Comparison of ENCODE assay signal across 14 cellular contexts in genomic region chr3:50584391-50584790, GRCh38. TPM values are rescaled to one million over a fixed set of nuclear protein-coding genes. Genes with fewer than 3 reads are reported as not detected.
DNase-seq lines count a peak whose midpoint lies in the region; ATAC-seq and TF ChIP-seq lines count a peak whose summit lies in the region.
"Had no signal": no experiment of that assay in that cellular context is flagged by ENCODE, and none has a peak within 500 bp of the region (broad histone marks: within the 10 kb centered on the region; RNA-seq: fewer than 3 reads in every experiment).

No MANE protein-coding gene starts in this region.

- TF ChIP-seq POLR2A in heart left ventricle (IDR thresholded peaks at IDR 0.05): no peak

- TF ChIP-seq CTCF in heart left ventricle (IDR thresholded peaks at IDR 0.05): no peak
- no peak for TF ChIP-seq CTCF in lower lobe of right lung (IDR thresholded peaks at IDR 0.05)
- no peak for TF ChIP-seq CTCF in upper lobe of right lung (IDR thresholded peaks at IDR 0.05)

- DNase-seq in heart left ventricle: no peak
- no peak for DNase-seq in left cardiac atrium
- DNase-seq in amniotic epithelial cell (ENCODE audit: low read depth): peak; percentile 36
- no peak for DNase-seq in lower lobe of right lung
- DNase-seq in upper lobe of right lung: no peak
- DNase-seq in NCI-H1436 treated with DMSO at 0.1 percent for 48 hours (lab: John Stamatoyannopoulos, UW): no peak
- no peak for DNase-seq in SIG-M5 treated with dmso at 0.1 percent for 504 hours (lab: John Stamatoyannopoulos, UW; ENCODE audit: unreplicated experiment)
- no peak for DNase-seq in NCI-H526 treated with DMSO at 0.1 percent for 48 hours (lab: John Stamatoyannopoulos, UW)
- DNase-seq: GDM1; Kasumi-1; NCI-H2081; stimulated activated CD4-positive, alpha-beta T cell treated with anti-CD3 and anti-CD28 coated beads, Interleukin-15, amount 100 ng/mL, for 24 hours; SW 1271 had no signal

- no peak for ATAC-seq in heart left ventricle
- ATAC-seq in left cardiac atrium: no peak
- peak; percentile 30 to 42 for ATAC-seq in lower lobe of right lung
- peak; percentile 2 for ATAC-seq in upper lobe of right lung

- WGBS in heart left ventricle, 4 donors: 50 to 69% (median 53%) methylated on average over 2 of the region's 2 CpGs

- H3K9me3 ChIP-seq in heart left ventricle (no peaks in the 10 kb centered on the region), lower lobe of right lung (no peaks in the 10 kb centered on the region), upper lobe of right lung (no peaks in the 10 kb centered on the region)
- H3K9me3 ChIP-seq: BLaER1 had no signal

- H3K27ac ChIP-seq in heart left ventricle (peak overlapping the region; percentile 60 to 95 (median 82)), lower lobe of right lung (peak overlapping the region; percentile 86), upper lobe of right lung (peak overlapping the region; percentile 87)
- H3K27ac ChIP-seq: BLaER1 had no signal

- H3K4me1 ChIP-seq in heart left ventricle (peaks cover 0 to 80% (median 53%) of the 10 kb centered on the region in 12 donors), lower lobe of right lung (peaks cover 64% of the 10 kb centered on the region), upper lobe of right lung (peaks cover 50% of the 10 kb centered on the region)

- intact Hi-C loops in heart left ventricle (cut with DNase I) (loop anchor here in 1 of 10 donors (1.0 kb wide), 1 partner anchor 17 kb away; no protein-coding TSS in a partner anchor), left cardiac atrium (cut with DNase I) (loop anchor here in 1 of 2 donors (2.0 kb wide), 1 partner anchor 14 kb away; no protein-coding TSS in a partner anchor), lower lobe of right lung (cut with DNase I) (no loop called here), upper lobe of right lung (cut with DNase I) (no loop called here)

- H3K36me3 ChIP-seq in heart left ventricle: peaks cover 0 to 29% (median 0%) of the 10 kb centered on the region in 9 donors
- H3K36me3 ChIP-seq in lower lobe of right lung: peaks cover 18% of the 10 kb centered on the region
- H3K36me3 ChIP-seq in upper lobe of right lung: peaks cover 15% of the 10 kb centered on the region

- H3K4me3 ChIP-seq in heart left ventricle (no peak overlapping the region), lower lobe of right lung (peak overlapping the region; percentile 2), upper lobe of right lung (no peak overlapping the region)
- H3K4me3 ChIP-seq: BLaER1 had no signal

- H3K27me3 ChIP-seq in heart left ventricle (no peaks in the 10 kb centered on the region), lower lobe of right lung (ENCODE audit: low read depth) (no peaks in the 10 kb centered on the region), upper lobe of right lung (no peaks in the 10 kb centered on the region)
- H3K27me3 ChIP-seq: BLaER1 had no signal

RNA-seq across cellular contexts. Expression of gene HEMK1, which starts 15.1 kb away (rescaled TPM):
- total RNA-seq in heart left ventricle (10 to 100 TPM in 7 of 9 donors, 1 to 10 TPM in 2; 7.8 to 19.7 (median 13.8) TPM), left cardiac atrium (10 to 100 TPM; 11.8 to 19.7 TPM), lower lobe of right lung (28.4 TPM), upper lobe of right lung (28.3 TPM)
- polyA plus RNA-seq in heart left ventricle: 10 to 100 TPM; 10.9 to 16.7 TPM

RNA-seq across cellular contexts. Expression of gene C3orf18, which starts 16.8 kb away (rescaled TPM):
- total RNA-seq in heart left ventricle (10 to 100 TPM; 25.4 to 56.8 (median 40.0) TPM), left cardiac atrium (10 to 100 TPM; 29.7 to 32.3 TPM), lower lobe of right lung (6.7 TPM), upper lobe of right lung (6.9 TPM)
- polyA plus RNA-seq in heart left ventricle: 10 to 100 TPM; 28.7 to 28.9 TPM

RNA-seq across cellular contexts. Expression of gene CISH, which starts 27.2 kb away (rescaled TPM):
- total RNA-seq in heart left ventricle: 10 to 100 TPM; 10.1 to 57.0 (median 20.3) TPM
- polyA plus RNA-seq in heart left ventricle: 10 to 100 TPM in 1 of 2 donors, 1 to 10 TPM in 1; 6.9 to 30.1 TPM
- 10 to 100 TPM in 1 of 2 donors, 1 to 10 TPM in 1; 10.0 to 41.9 TPM for total RNA-seq in left cardiac atrium
- total RNA-seq in lower lobe of right lung: 48.8 TPM
- total RNA-seq in upper lobe of right lung: 71.6 TPM

RNA-seq across cellular contexts. Expression of gene MAPKAPK3, which starts 32.6 kb away (rescaled TPM):
- 100 to 1,000 TPM; 239 to 398 (median 316) TPM for total RNA-seq in heart left ventricle
- polyA plus RNA-seq in heart left ventricle: 100 to 1,000 TPM; 226 to 247 TPM
- total RNA-seq in left cardiac atrium: 100 to 1,000 TPM; 170 to 177 TPM
- 68.6 TPM for total RNA-seq in lower lobe of right lung
- total RNA-seq in upper lobe of right lung: 60.8 TPM

Comparison
In these comparisons a context has a peak if more than half of its experiments do, and no peak if none do; other contexts are left out.
1. ATAC-seq: peak in lower lobe of right lung (2 of 2) and upper lobe of right lung (single experiment); none in heart left ventricle (0 of 4) and left cardiac atrium (0 of 2).
2. Peak in every context shown above with its lines, with median percentiles within 50 percentile points of each other: H3K27ac ChIP-seq.